In genomic region chr11:72735495-72736027, GRCh38 we compare ENCODE assay signal across 8 cellular contexts. TPM values are rescaled to one million over a fixed set of nuclear protein-coding genes. Genes with fewer than 3 reads are reported as not detected.
A peak's percentile ranks its signal among the peaks of the same experiment; 100 is the strongest.
DNase-seq lines count a peak whose midpoint lies in the region; ATAC-seq and TF ChIP-seq lines count a peak whose summit lies in the region.

No MANE protein-coding gene starts in this region.

- no peak overlapping the region for H3K4ac ChIP-seq in H9 (ENCODE audit: low read depth, low read length)

- peak overlapping the region; percentile 78 to 96 (median 96); a peak in 5 of 7 replicates for H3K27ac Mint-ChIP-seq in H9

- no peak overlapping the region for H2BK12ac ChIP-seq in H9 (ENCODE audit: insufficient read length, low read depth, low read length)

- H3T11ph ChIP-seq in H9 (ENCODE audit: low read length): no peak overlapping the region

- H3K27ac ChIP-seq in H9 (ENCODE audit: insufficient read length, low read depth, low read length) (no peak overlapping the region), SK-N-MC (peak overlapping the region; percentile 30; the same call in 1 of the 2 replicates), foreskin keratinocyte (peak overlapping the region; percentile 36), psoas muscle (peak overlapping the region; percentile 60)

- TF ChIP-seq CTCF in H9 (conservative IDR thresholded peaks at IDR 0.05): no peak
- no peak for TF ChIP-seq CTCF in foreskin keratinocyte (conservative IDR thresholded peaks at IDR 0.05)
- TF ChIP-seq CTCF in psoas muscle (IDR thresholded peaks at IDR 0.05): no peak

- no CpG with 5 or more reads among the region's 8 CpGs for WGBS in H9 (ENCODE audit: extremely low coverage, insufficient read length, low lambda C conversion rate)
- WGBS in psoas muscle, 3 donors: 72 to 86% (median 74%) methylated on average over 8 of the region's 8 CpGs

- intact Hi-C loops in psoas muscle (cut with DNase I): no loop called here

- H3K79me2 ChIP-seq in H9 (ENCODE audit: insufficient read depth, low read length): peaks cover 8% of the 10 kb centered on the region; the same call in 1 of the 2 replicates

- H3K4me2 ChIP-seq in H9 (ENCODE audit: insufficient read depth, insufficient read length, low read length): no peak overlapping the region

- no peak overlapping the region for H3K23ac ChIP-seq in H9 (ENCODE audit: insufficient read length, low read depth, low read length)

- H3K4me3 ChIP-seq in SK-N-MC: no peak overlapping the region
- no peak overlapping the region for H3K4me3 ChIP-seq in psoas muscle

- H3K23me2 ChIP-seq in H9 (ENCODE audit: insufficient read length, low read depth, low read length, poor library complexity, severe bottlenecking): no peaks in the 10 kb centered on the region

- H4K5ac ChIP-seq in H9 (ENCODE audit: insufficient read length, low read depth, low read length): no peak overlapping the region

- H3K9ac ChIP-seq in H9 (ENCODE audit: extremely low read depth, insufficient read length, low read length) (no peak overlapping the region), SK-N-MC (ENCODE audit: insufficient read length) (peak overlapping the region; percentile 20)

- no peak overlapping the region for H3K14ac ChIP-seq in H9 (ENCODE audit: insufficient read depth, low read length)

- 0 out of 5 replicates have a peak, but pooled peaks cover 0 to 3% of the 10 kb centered on the region in 2 experiments for H3K9me3 Mint-ChIP-seq in H9

- H3K4me1 ChIP-seq in H9 (ENCODE audit: insufficient read depth, low read length) (peaks cover 11% of the 10 kb centered on the region; the same call in 1 of the 2 replicates), foreskin keratinocyte (peaks cover 8% of the 10 kb centered on the region), psoas muscle (peaks cover 3% of the 10 kb centered on the region)

- no peaks in the 10 kb centered on the region for H3K27me3 ChIP-seq in H9 (ENCODE audit: insufficient read depth, low read length)
- H3K27me3 ChIP-seq in foreskin keratinocyte: no peaks in the 10 kb centered on the region
- no peaks in the 10 kb centered on the region for H3K27me3 ChIP-seq in psoas muscle (ENCODE audit: insufficient read depth in 3 of 3, low read length in 2 of 3)

- no peak overlapping the region for H2BK20ac ChIP-seq in H9 (ENCODE audit: low read depth, low read length, poor library complexity, severe bottlenecking)

- no peak overlapping the region for H2BK120ac ChIP-seq in H9 (ENCODE audit: low read depth, low read length, poor library complexity, severe bottlenecking)

- ATAC-seq in foreskin keratinocyte (no peak), psoas muscle (peak in 3 of 4 donors; percentile 27 to 34 (median 34)), GM18868 (IDR thresholded peaks at IDR 0.05; ENCODE audit: unreplicated experiment) (no peak)

- peaks cover 35 to 39% of the 10 kb centered on the region in 2 experiments for H3K4me1 Mint-ChIP-seq in H9

- no peak overlapping the region for H2BK15ac ChIP-seq in H9 (ENCODE audit: low read depth, low read length)

- H3K18ac ChIP-seq in H9 (ENCODE audit: insufficient read length, low read depth, low read length): no peak overlapping the region

- H3K36me3 ChIP-seq in SK-N-MC (ENCODE audit: insufficient read depth, low read length) (peaks cover 3% of the 10 kb centered on the region; the same call in 1 of the 2 replicates), psoas muscle (ENCODE audit: insufficient read depth in 1 of 2, low read depth in 1 of 2) (no peaks in the 10 kb centered on the region)

- H2AFZ ChIP-seq in H9 (ENCODE audit: low read length): no peak overlapping the region

- H3K56ac ChIP-seq in H9 (ENCODE audit: insufficient read length, low read depth, low read length): no peak overlapping the region

- no peaks in the 10 kb centered on the region for H3K27me3 Mint-ChIP-seq in H9 (ENCODE audit: low read depth)

- H4K20me1 ChIP-seq in H9 (ENCODE audit: control insufficient read depth, insufficient read depth, insufficient read length): no peaks in the 10 kb centered on the region

- H3K36me3 Mint-ChIP-seq in H9 (ENCODE audit: insufficient read depth in 1 of 3, low read depth in 3 of 3): peaks cover 11 to 26% (median 15%) of the 10 kb centered on the region in 3 experiments

- no peaks in the 10 kb centered on the region for H3K79me1 ChIP-seq in H9 (ENCODE audit: insufficient read depth, low read depth, low read length, poor library complexity, severe bottlenecking)

- H2AK5ac ChIP-seq in H9 (ENCODE audit: insufficient read length, low read length): no peak overlapping the region

- H4K91ac ChIP-seq in H9 (ENCODE audit: insufficient read length, low read depth, low read length): no peak overlapping the region

- no peak overlapping the region for H4K8ac ChIP-seq in H9 (replicated peaks; ENCODE audit: insufficient read length, low read depth, low read length)

- peak; percentile 71 for DNase-seq in H9
- no peak for DNase-seq in SK-N-MC (ENCODE audit: low read depth, low spot score)
- DNase-seq in foreskin keratinocyte: no peak
- DNase-seq in psoas muscle: peak in 1 of 2 donors; percentile 7
- DNase-seq in NK-92 treated with Interleukin-12 subunit alpha and Interleukin-12 subunit beta, amount 100 ng/mL, for 24 hours (lab: John Stamatoyannopoulos, UW): no peak
- no peak for DNase-seq in RPMI8226
- no peak for DNase-seq in pons (ENCODE audit: low spot score)

- H3K9me3 ChIP-seq in H9 (ENCODE audit: control insufficient read depth, low read depth, low read length) (no peaks in the 10 kb centered on the region), SK-N-MC (ENCODE audit: low read depth, low read length) (no peaks in the 10 kb centered on the region), psoas muscle (no peaks in the 10 kb centered on the region)

- no peak overlapping the region for H2BK5ac ChIP-seq in H9 (ENCODE audit: insufficient read length, low read length)

- peak overlapping the region; percentile 14 to 15; a peak in 2 of 5 replicates for H3K4me3 Mint-ChIP-seq in H9

RNA-seq across cellular contexts. Expression of gene ARAP1, which starts 16.6 kb away (rescaled TPM):
- total RNA-seq in H9 (2021): 59.4 and 63.0 TPM in 2 replicates
- 50.2 and 51.8 TPM in 2 replicates for total RNA-seq in foreskin keratinocyte
- 38.5 and 40.3 TPM in 2 replicates for polyA plus RNA-seq in foreskin keratinocyte
- 10 to 100 TPM; 16.0 to 27.5 (median 18.9) TPM for total RNA-seq in psoas muscle
- 10 to 100 TPM; 16.8 to 19.8 (median 17.5) TPM for polyA plus RNA-seq in psoas muscle

RNA-seq across cellular contexts. Expression of gene STARD10, which starts 58.3 kb away (rescaled TPM):
- 24.4 and 24.7 TPM in 2 replicates for total RNA-seq in H9 (2021)
- total RNA-seq in foreskin keratinocyte: 77.4 and 80.2 TPM in 2 replicates
- polyA plus RNA-seq in foreskin keratinocyte: 110 and 113 TPM in 2 replicates
- total RNA-seq in psoas muscle: 10 to 100 TPM; 47.3 to 70.7 (median 57.7) TPM
- 10 to 100 TPM; 18.6 to 99.9 (median 57.3) TPM for polyA plus RNA-seq in psoas muscle

Comparison
In these comparisons a context has a peak if more than half of its experiments do, and no peak if none do; other contexts are left out.
1. ATAC-seq: peak in psoas muscle (3 of 4); none in foreskin keratinocyte (single experiment) and GM18868 (single experiment).